1 cellular context compared by ENCODE assay signal in the genomic region with DNA sequence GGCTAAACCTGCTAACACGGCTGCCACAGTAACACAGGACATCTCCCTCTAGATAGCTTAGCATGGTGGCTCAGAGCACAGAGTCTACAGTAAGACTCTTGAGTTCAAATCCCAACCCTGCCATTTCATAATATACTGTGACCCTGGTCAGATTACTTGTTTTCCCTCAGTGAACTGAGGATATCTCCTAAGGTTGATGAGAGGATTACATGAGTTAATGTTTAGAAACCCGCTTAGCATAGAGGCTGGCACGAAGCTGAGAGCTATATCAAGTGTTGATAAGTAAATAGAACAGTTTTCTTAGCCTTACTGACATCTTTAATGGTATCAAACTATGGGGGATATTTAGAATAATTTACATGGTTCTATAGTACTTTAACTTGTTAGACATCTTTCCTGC.
TF ChIP-seq lines count a peak whose summit lies in the region.

No MANE protein-coding gene starts in this region.

TF ChIP-seq in K562, 482 proteins besides CTCF, POLR2A, EP300 and RAD21 (continued from another document):
- TF ChIP-seq, protein P1, sequence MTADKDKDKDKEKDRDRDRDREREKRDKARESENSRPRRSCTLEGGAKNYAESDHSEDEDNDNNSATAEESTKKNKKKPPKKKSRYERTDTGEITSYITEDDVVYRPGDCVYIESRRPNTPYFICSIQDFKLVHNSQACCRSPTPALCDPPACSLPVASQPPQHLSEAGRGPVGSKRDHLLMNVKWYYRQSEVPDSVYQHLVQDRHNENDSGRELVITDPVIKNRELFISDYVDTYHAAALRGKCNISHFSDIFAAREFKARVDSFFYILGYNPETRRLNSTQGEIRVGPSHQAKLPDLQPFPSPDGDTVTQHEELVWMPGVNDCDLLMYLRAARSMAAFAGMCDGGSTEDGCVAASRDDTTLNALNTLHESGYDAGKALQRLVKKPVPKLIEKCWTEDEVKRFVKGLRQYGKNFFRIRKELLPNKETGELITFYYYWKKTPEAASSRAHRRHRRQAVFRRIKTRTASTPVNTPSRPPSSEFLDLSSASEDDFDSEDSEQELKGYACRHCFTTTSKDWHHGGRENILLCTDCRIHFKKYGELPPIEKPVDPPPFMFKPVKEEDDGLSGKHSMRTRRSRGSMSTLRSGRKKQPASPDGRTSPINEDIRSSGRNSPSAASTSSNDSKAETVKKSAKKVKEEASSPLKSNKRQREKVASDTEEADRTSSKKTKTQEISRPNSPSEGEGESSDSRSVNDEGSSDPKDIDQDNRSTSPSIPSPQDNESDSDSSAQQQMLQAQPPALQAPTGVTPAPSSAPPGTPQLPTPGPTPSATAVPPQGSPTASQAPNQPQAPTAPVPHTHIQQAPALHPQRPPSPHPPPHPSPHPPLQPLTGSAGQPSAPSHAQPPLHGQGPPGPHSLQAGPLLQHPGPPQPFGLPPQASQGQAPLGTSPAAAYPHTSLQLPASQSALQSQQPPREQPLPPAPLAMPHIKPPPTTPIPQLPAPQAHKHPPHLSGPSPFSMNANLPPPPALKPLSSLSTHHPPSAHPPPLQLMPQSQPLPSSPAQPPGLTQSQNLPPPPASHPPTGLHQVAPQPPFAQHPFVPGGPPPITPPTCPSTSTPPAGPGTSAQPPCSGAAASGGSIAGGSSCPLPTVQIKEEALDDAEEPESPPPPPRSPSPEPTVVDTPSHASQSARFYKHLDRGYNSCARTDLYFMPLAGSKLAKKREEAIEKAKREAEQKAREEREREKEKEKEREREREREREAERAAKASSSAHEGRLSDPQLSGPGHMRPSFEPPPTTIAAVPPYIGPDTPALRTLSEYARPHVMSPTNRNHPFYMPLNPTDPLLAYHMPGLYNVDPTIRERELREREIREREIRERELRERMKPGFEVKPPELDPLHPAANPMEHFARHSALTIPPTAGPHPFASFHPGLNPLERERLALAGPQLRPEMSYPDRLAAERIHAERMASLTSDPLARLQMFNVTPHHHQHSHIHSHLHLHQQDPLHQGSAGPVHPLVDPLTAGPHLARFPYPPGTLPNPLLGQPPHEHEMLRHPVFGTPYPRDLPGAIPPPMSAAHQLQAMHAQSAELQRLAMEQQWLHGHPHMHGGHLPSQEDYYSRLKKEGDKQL (CRISPR knock-in tag; IDR thresholded peaks at IDR 0.05; ENCODE audit: borderline replicate concordance): no peak
- no peak for TF ChIP-seq ZNF174 (CRISPR knock-in tag; IDR thresholded peaks at IDR 0.05)
- no peak for TF ChIP-seq SMARCE1 (IDR thresholded peaks at IDR 0.05)
- TF ChIP-seq RBM34 (IDR thresholded peaks at IDR 0.05; ENCODE audit: borderline replicate concordance, insufficient read depth, low read length): no peak
- TF ChIP-seq CHD4 (IDR thresholded peaks at IDR 0.05; ENCODE audit: insufficient read depth, insufficient replicate concordance, low read depth, low read length, poor library complexity, severe bottlenecking): no peak
- TF ChIP-seq TFAM (CRISPR knock-in tag; conservative IDR thresholded peaks at IDR 0.05): no peak
- TF ChIP-seq, protein P2, sequence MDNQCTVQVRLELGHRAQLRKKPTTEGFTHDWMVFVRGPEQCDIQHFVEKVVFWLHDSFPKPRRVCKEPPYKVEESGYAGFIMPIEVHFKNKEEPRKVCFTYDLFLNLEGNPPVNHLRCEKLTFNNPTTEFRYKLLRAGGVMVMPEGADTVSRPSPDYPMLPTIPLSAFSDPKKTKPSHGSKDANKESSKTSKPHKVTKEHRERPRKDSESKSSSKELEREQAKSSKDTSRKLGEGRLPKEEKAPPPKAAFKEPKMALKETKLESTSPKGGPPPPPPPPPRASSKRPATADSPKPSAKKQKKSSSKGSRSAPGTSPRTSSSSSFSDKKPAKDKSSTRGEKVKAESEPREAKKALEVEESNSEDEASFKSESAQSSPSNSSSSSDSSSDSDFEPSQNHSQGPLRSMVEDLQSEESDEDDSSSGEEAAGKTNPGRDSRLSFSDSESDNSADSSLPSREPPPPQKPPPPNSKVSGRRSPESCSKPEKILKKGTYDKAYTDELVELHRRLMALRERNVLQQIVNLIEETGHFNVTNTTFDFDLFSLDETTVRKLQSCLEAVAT (IDR thresholded peaks at IDR 0.05): no peak
- no peak for TF ChIP-seq ZNF23 (CRISPR knock-in tag; IDR thresholded peaks at IDR 0.05)
- TF ChIP-seq, protein P3, sequence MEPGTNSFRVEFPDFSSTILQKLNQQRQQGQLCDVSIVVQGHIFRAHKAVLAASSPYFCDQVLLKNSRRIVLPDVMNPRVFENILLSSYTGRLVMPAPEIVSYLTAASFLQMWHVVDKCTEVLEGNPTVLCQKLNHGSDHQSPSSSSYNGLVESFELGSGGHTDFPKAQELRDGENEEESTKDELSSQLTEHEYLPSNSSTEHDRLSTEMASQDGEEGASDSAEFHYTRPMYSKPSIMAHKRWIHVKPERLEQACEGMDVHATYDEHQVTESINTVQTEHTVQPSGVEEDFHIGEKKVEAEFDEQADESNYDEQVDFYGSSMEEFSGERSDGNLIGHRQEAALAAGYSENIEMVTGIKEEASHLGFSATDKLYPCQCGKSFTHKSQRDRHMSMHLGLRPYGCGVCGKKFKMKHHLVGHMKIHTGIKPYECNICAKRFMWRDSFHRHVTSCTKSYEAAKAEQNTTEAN (CRISPR knock-in tag; IDR thresholded peaks at IDR 0.05): no peak
- TF ChIP-seq, protein P4, sequence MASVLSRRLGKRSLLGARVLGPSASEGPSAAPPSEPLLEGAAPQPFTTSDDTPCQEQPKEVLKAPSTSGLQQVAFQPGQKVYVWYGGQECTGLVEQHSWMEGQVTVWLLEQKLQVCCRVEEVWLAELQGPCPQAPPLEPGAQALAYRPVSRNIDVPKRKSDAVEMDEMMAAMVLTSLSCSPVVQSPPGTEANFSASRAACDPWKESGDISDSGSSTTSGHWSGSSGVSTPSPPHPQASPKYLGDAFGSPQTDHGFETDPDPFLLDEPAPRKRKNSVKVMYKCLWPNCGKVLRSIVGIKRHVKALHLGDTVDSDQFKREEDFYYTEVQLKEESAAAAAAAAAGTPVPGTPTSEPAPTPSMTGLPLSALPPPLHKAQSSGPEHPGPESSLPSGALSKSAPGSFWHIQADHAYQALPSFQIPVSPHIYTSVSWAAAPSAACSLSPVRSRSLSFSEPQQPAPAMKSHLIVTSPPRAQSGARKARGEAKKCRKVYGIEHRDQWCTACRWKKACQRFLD (CRISPR knock-in tag; IDR thresholded peaks at IDR 0.05): no peak
